8 cellular contexts compared by ENCODE assay signal in the genomic region with DNA sequence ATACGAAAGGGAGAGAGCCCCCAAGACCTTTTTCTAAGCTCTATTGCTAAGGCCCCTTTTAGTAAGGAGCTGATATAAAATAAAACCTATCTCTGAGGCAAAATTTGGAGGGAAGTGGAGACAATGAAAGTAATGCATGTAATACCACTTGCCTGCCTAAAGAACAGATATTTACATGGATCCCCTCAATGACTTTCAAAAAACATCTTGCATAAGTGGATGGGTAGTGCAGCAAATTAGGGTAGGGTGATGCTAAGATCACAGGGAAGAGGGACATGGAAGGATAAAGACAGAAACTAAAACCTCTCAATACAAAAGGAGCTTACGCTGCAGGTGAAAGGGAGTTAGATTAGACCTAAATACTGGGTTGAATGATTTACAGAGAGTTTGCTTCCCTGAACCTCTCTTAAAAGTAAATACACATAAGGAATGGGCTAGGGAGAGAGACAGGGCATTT. TPM values are rescaled to one million over a fixed set of nuclear protein-coding genes. Genes with fewer than 3 reads are reported as not detected.
DNase-seq lines count a peak whose midpoint lies in the region; ATAC-seq, FAIRE-seq and TF ChIP-seq lines count a peak whose summit lies in the region.

No MANE protein-coding gene starts in this region.

- no peaks in the 10 kb centered on the region for H3K79me1 ChIP-seq in H9 (ENCODE audit: insufficient read depth, low read depth, low read length, poor library complexity, severe bottlenecking)

- H3K4me1 ChIP-seq in H9 (ENCODE audit: insufficient read depth, low read length) (no peaks in the 10 kb centered on the region), skeletal muscle satellite cell (ENCODE audit: control insufficient read depth, insufficient read depth, low read length) (peaks cover 36% of the 10 kb centered on the region)

- H3K36me3 ChIP-seq in skeletal muscle satellite cell (ENCODE audit: insufficient read depth, low read length) = peaks cover 78% of the 10 kb centered on the region

- H3K18ac ChIP-seq in H9 (ENCODE audit: insufficient read length, low read depth, low read length) = no peak overlapping the region

- peaks cover 19 to 27% of the 10 kb centered on the region in 2 experiments for H3K4me1 Mint-ChIP-seq in H9
- H3K4me1 Mint-ChIP-seq in T-cell = peaks cover 27 to 37% (median 34%) of the 10 kb centered on the region in 3 donors

- no peak for DNase-seq in H9
- DNase-seq in T-cell = no peak
- DNase-seq in fibroblast of pulmonary artery (ENCODE audit: low read depth) = no peak
- no peak for DNase-seq in kidney tubule cell (ENCODE audit: low spot score)
- DNase-seq in urothelium cell line (ENCODE audit: low spot score) = no peak
- DNase-seq in stimulated activated CD4-positive, alpha-beta T cell treated with anti-CD3 and anti-CD28 coated beads, Interleukin-4, amount 100 ng/mL, for 4 hours = no peak

- H4K5ac ChIP-seq in H9 (ENCODE audit: insufficient read length, low read depth, low read length) = no peak overlapping the region

- POLR2A ChIA-PET in T-cell (lab: Charles Lee) = interaction anchor here (0.6 to 1.2 kb wide), 3 partner anchors 10 to 57 kb away, joined by 3 to 4 read pairs (median 4); no protein-coding TSS in a partner anchor

- no peak overlapping the region for H3K56ac ChIP-seq in H9 (ENCODE audit: insufficient read length, low read depth, low read length)

- no peak for TF ChIP-seq CTCF in H9 (conservative IDR thresholded peaks at IDR 0.05)
- TF ChIP-seq CTCF in fibroblast of pulmonary artery (IDR thresholded peaks at IDR 0.05; ENCODE audit: low read length, missing control alignments) = no peak

- peaks cover 42 to 91% (median 76%) of the 10 kb centered on the region in 3 experiments; a peak in 6 of 7 replicates for H3K36me3 Mint-ChIP-seq in H9 (ENCODE audit: insufficient read depth in 1 of 3, low read depth in 3 of 3)
- H3K36me3 Mint-ChIP-seq in T-cell = peaks cover 42% of the 10 kb centered on the region

- H3K27me3 ChIP-seq in H9 (ENCODE audit: insufficient read depth, low read length) = no peaks in the 10 kb centered on the region
- H3K27me3 ChIP-seq in skeletal muscle satellite cell (ENCODE audit: control insufficient read depth, insufficient read depth, low read length) = no peaks in the 10 kb centered on the region

- H2BK12ac ChIP-seq in H9 (ENCODE audit: insufficient read length, low read depth, low read length) = no peak overlapping the region

- H3K27ac Mint-ChIP-seq in H9 (peak overlapping the region; percentile 41 to 92 (median 70); a peak in 5 of 7 replicates), T-cell (peak overlapping the region; percentile 88 to 94)

- no CpG with 5 or more reads among the region's 2 CpGs for WGBS in H9 (ENCODE audit: extremely low coverage, insufficient read length, low lambda C conversion rate)

- H3K23me2 ChIP-seq in H9 (ENCODE audit: insufficient read length, low read depth, low read length, poor library complexity, severe bottlenecking) = peaks cover 12% of the 10 kb centered on the region

- no peak overlapping the region for H4K91ac ChIP-seq in H9 (ENCODE audit: insufficient read length, low read depth, low read length)

- no peak overlapping the region for H3K27ac ChIP-seq in H9 (ENCODE audit: insufficient read length, low read depth, low read length)

- H3K9ac ChIP-seq in H9 (ENCODE audit: extremely low read depth, insufficient read length, low read length) = peak overlapping the region; percentile 84
- H3K9ac ChIP-seq in skeletal muscle satellite cell (ENCODE audit: low read depth, low read length) = peak overlapping the region; percentile 92

- H4K8ac ChIP-seq in H9 (replicated peaks; ENCODE audit: insufficient read length, low read depth, low read length) = no peak overlapping the region

- no peak for ATAC-seq in T-cell (replicated peaks in 1 of 4)
- ATAC-seq in HG02678 (IDR thresholded peaks at IDR 0.05; ENCODE audit: unreplicated experiment) = no peak

- H3K23ac ChIP-seq in H9 (ENCODE audit: insufficient read length, low read depth, low read length) = no peak overlapping the region

- no peaks in the 10 kb centered on the region for H3K9me3 ChIP-seq in H9 (ENCODE audit: control insufficient read depth, low read depth, low read length)
- H3K9me3 ChIP-seq in skeletal muscle satellite cell (replicated peaks; ENCODE audit: low read length) = no peaks in the 10 kb centered on the region

- H3K4me2 ChIP-seq in H9 (ENCODE audit: insufficient read depth, insufficient read length, low read length) (peak overlapping the region; percentile 87), skeletal muscle satellite cell (ENCODE audit: low read length) (peak overlapping the region; percentile 98)

- H3K27me3 Mint-ChIP-seq in H9 (ENCODE audit: low read depth) (peaks cover 1% of the 10 kb centered on the region; the same call in 1 of the 2 replicates), T-cell (no peaks in the 10 kb centered on the region)

- H3K4me3 ChIP-seq in fibroblast of pulmonary artery (replicated peaks; ENCODE audit: low read depth, low read length) = peak overlapping the region; percentile 87
- H3K4me3 ChIP-seq in skeletal muscle satellite cell (ENCODE audit: low read length) = peak overlapping the region; percentile 79

- H2BK15ac ChIP-seq in H9 (ENCODE audit: low read depth, low read length) = no peak overlapping the region

- H3K14ac ChIP-seq in H9 (ENCODE audit: insufficient read depth, low read length) = no peak overlapping the region

- no peaks in the 10 kb centered on the region for H4K20me1 ChIP-seq in H9 (ENCODE audit: control insufficient read depth, insufficient read depth, insufficient read length)

- H3K4me3 Mint-ChIP-seq in H9 (peak overlapping the region; percentile 86 to 94), T-cell (peak overlapping the region; percentile 85 to 87 (median 87))

- H3K79me2 ChIP-seq in H9 (ENCODE audit: insufficient read depth, low read length) = no peaks in the 10 kb centered on the region

- no peak overlapping the region for H3T11ph ChIP-seq in H9 (ENCODE audit: low read length)

- H3K9me3 Mint-ChIP-seq in H9 (no peaks in the 10 kb centered on the region), T-cell (no peaks in the 10 kb centered on the region)

- H2BK120ac ChIP-seq in H9 (ENCODE audit: low read depth, low read length, poor library complexity, severe bottlenecking) = no peak overlapping the region

- H3K4ac ChIP-seq in H9 (ENCODE audit: low read depth, low read length) = no peak overlapping the region

- CTCF ChIA-PET in T-cell (lab: Charles Lee) = interaction anchor here in 1 of 2 donors (0.5 to 1.4 kb wide), 4 partner anchors 10 to 60 kb away, joined by 3 to 5 read pairs (median 4); a partner anchor contains a TSS

- no peak overlapping the region for H2AFZ ChIP-seq in H9 (ENCODE audit: low read length)

- no peak overlapping the region for H2BK20ac ChIP-seq in H9 (ENCODE audit: low read depth, low read length, poor library complexity, severe bottlenecking)

- FAIRE-seq in urothelium cell line (lab: Jason Lieb, UNC) = no peak

- H2BK5ac ChIP-seq in H9 (ENCODE audit: insufficient read length, low read length) = no peak overlapping the region

- no peak overlapping the region for H2AK5ac ChIP-seq in H9 (ENCODE audit: insufficient read length, low read length)

RNA-seq across cellular contexts. Expression of a gene that starts 1.1 kb away (rescaled TPM):
- total RNA-seq in H9 (2021) = 24.8 and 26.5 TPM in 2 replicates
- 10 to 100 TPM; 20.6 to 27.0 (median 21.9) TPM for total RNA-seq in T-cell
- total RNA-seq in skeletal muscle satellite cell (2012; rRNA removed) = 5.7 and 6.1 TPM in 2 replicates

RNA-seq across cellular contexts. Expression of a gene that starts 9.0 kb away (rescaled TPM):
- total RNA-seq in H9 (2021) = 78.1 and 81.1 TPM in 2 replicates
- total RNA-seq in T-cell = 100 to 1,000 TPM in 3 of 5 donors, 10 to 100 TPM in 2; 77.9 to 130 (median 121) TPM
- 109 and 121 TPM in 2 replicates for total RNA-seq in skeletal muscle satellite cell (2012; rRNA removed)

RNA-seq across cellular contexts. Expression of a gene that starts 9.3 kb away (rescaled TPM):
- total RNA-seq in H9 (2021) (62.1 and 67.2 TPM in 2 replicates), T-cell (10 to 100 TPM; 35.6 to 50.3 (median 40.5) TPM)
- total RNA-seq in skeletal muscle satellite cell (2012; rRNA removed) = 22.8 and 26.9 TPM in 2 replicates

RNA-seq across cellular contexts. Expression of a gene that starts 22.8 kb away (rescaled TPM):
- total RNA-seq in H9 (2021) (109 TPM in 2 replicates), T-cell (10 to 100 TPM; 69.8 to 89.9 (median 82.1) TPM)
- total RNA-seq in skeletal muscle satellite cell (2012; rRNA removed) = 25.6 and 34.3 TPM in 2 replicates

RNA-seq across cellular contexts. Expression of a gene that starts 30.0 kb away (rescaled TPM):
- total RNA-seq in H9 (2021) = 146 and 150 TPM in 2 replicates
- total RNA-seq in T-cell = 10 to 100 TPM; 40.9 to 65.9 (median 62.4) TPM
- total RNA-seq in skeletal muscle satellite cell (2012; rRNA removed) = 73.2 and 84.2 TPM in 2 replicates
